ENCODE assay signal across 1 cellular context in the genomic region with DNA sequence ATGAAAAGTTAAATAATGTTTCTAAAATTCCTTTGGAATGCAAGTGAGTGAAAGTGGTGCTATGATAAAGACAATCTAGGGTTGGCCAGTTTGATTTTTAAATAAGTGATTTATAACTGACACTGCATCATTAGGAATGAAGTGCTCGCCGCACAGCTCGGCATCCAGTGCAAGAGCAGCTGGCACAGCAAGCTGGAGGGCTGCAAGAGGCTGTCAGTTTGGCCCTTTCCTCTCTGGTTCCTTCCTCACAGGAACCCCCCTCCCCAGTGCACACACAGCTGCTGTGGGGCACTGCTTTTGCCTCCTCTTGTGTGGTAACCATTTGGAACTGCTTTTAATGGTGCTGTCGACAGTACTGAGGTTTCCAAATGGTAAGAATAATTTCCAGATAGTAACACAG.
TF ChIP-seq lines count a peak whose summit lies in the region.

No MANE protein-coding gene starts in this region.

TF ChIP-seq in endothelial cell of umbilical vein, 7 proteins besides CTCF, POLR2A, EP300 and RAD21 (continued from another document):
- no peak for TF ChIP-seq EZH2 (IDR thresholded peaks at IDR 0.05; ENCODE audit: borderline replicate concordance, low read depth, low read length, severe bottlenecking)
